In genomic region chr7:47546728-47547494, GRCh38 we compare ENCODE assay signal across 1 cellular context.
TF ChIP-seq lines count a peak whose summit lies in the region.

No MANE protein-coding gene starts in this region.

TF ChIP-seq in HepG2, 621 proteins besides CTCF, POLR2A, EP300 and RAD21 (continued from another document):
- no peak for TF ChIP-seq ARID5B (CRISPR knock-in tag; IDR thresholded peaks at IDR 0.05)
- TF ChIP-seq ZBTB38 (CRISPR knock-in tag; IDR thresholded peaks at IDR 0.05) = peak; percentile 23; the same call in 1 of the 2 replicates
